ENCODE assay signal across 19 cellular contexts in the genomic region with DNA sequence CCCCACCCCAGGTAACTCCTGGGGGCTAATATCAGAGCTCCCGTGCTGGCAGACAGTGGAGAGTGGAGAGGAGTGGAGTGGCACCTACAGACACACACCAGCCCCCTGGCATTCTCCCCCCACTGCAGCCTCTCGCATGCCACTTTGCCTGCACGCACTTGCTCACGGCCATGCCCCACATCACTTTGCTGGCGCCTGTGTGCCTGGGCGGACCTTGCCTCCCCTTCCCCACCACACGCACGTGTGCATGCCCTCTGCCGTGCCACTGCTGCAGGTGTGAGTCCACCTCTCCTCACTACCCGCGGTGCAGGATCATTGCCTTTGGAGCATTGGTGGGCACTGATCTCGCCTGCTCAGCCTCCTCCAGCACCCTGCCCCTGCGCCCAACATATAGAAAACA.
DNase-seq lines count a peak whose midpoint lies in the region; ATAC-seq and TF ChIP-seq lines count a peak whose summit lies in the region.
"Had no signal": no experiment of that assay in that cellular context is flagged by ENCODE, and none has a peak within 500 bp of the region (broad histone marks: within the 10 kb centered on the region; RNA-seq: fewer than 3 reads in every experiment).

No MANE protein-coding gene starts in this region.

- WGBS in neuronal stem cell (ENCODE audit: extremely low coverage in 2 of 2, insufficient read length in 2 of 2, insufficient replicate concordance in 1 of 2), 2 donors, result no CpG with 5 or more reads among the region's 13 CpGs
- WGBS in aorta, 2 donors, result 92 to 93% methylated on average over 13 of the region's 13 CpGs

- peak overlapping the region; percentile 13 for H2AK5ac ChIP-seq in neuronal stem cell (ENCODE audit: low read depth, low read length)

- no peak for TF ChIP-seq CTCF in right atrium auricular region (IDR thresholded peaks at IDR 0.05)

- H3K18ac ChIP-seq in neuronal stem cell (ENCODE audit: low read length), result peak overlapping the region; percentile 83

- H3K4ac ChIP-seq in neuronal stem cell (ENCODE audit: low read length), result no peak overlapping the region

- H3K36me3 Mint-ChIP-seq in stimulated activated effector memory CD8-positive, alpha-beta T cell treated with anti-CD3 and anti-CD28 coated beads, Interleukin-12 subunit alpha, Interleukin-12 subunit beta, amount 100 ng/mL, for 72 hours, result no peaks in the 10 kb centered on the region
- H3K36me3 Mint-ChIP-seq: CD4-positive, CD25-positive, alpha-beta regulatory T cell; CD8-positive, alpha-beta T cell had no signal

- DNase-seq in cardiac septum (ENCODE audit: low spot score) (peak; percentile 64), right atrium auricular region (ENCODE audit: low spot score) (no peak), neuronal stem cell (ENCODE audit: low spot score) (no peak), aorta (no peak), NCI-H187 treated with DMSO at 0.1 percent for 48 hours (lab: John Stamatoyannopoulos, UW) (no peak), glomerular visceral epithelial cell (ENCODE audit: extremely low spot score) (no peak)
- DNase-seq in stimulated activated effector memory CD8-positive, alpha-beta T cell treated with anti-CD3 and anti-CD28 coated beads, Interleukin-12 subunit alpha, Interleukin-12 subunit beta, amount 100 ng/mL, for 72 hours (ENCODE audit: low spot score in 2 of 2), result no peak
- DNase-seq: Caco-2; CD4-positive, CD25-positive, alpha-beta regulatory T cell; CD8-positive, alpha-beta T cell; DMS153; DND-41; H9 had no signal

- no peak overlapping the region for H2AFZ ChIP-seq in neuronal stem cell (ENCODE audit: low read length)

- peak overlapping the region; percentile 74 for H3K9ac ChIP-seq in neuronal stem cell (ENCODE audit: low read depth, low read length, poor library complexity)
- H3K9ac ChIP-seq: BLaER1 had no signal

- no peaks in the 10 kb centered on the region for H3K4me1 Mint-ChIP-seq in stimulated activated effector memory CD8-positive, alpha-beta T cell treated with anti-CD3 and anti-CD28 coated beads, Interleukin-12 subunit alpha, Interleukin-12 subunit beta, amount 100 ng/mL, for 72 hours
- H3K4me1 Mint-ChIP-seq: B cell; CD4-positive, CD25-positive, alpha-beta regulatory T cell had no signal

- no peak overlapping the region for H3K4me3 Mint-ChIP-seq in stimulated activated effector memory CD8-positive, alpha-beta T cell treated with anti-CD3 and anti-CD28 coated beads, Interleukin-12 subunit alpha, Interleukin-12 subunit beta, amount 100 ng/mL, for 72 hours
- H3K4me3 Mint-ChIP-seq: B cell; CD8-positive, alpha-beta T cell; H9 had no signal

- intact Hi-C loops in cardiac septum (cut with DNase I), result no loop called here
- intact Hi-C loops in aorta (cut with DNase I), result no loop called here

- H3K14ac ChIP-seq in neuronal stem cell (ENCODE audit: low read length), result peak overlapping the region; percentile 91

- H3K4me1 ChIP-seq in right atrium auricular region (no peaks in the 10 kb centered on the region), neuronal stem cell (ENCODE audit: control insufficient read depth in 2 of 2, insufficient read depth in 1 of 2, low read depth in 1 of 2, low read length in 2 of 2) (no peaks in the 10 kb centered on the region), aorta (ENCODE audit: control insufficient read depth in 1 of 2, insufficient read depth in 2 of 2, low read length in 2 of 2) (no peaks in the 10 kb centered on the region)
- H3K4me1 ChIP-seq: BLaER1 had no signal

- H3K9me3 ChIP-seq in right atrium auricular region, result no peaks in the 10 kb centered on the region
- H3K9me3 ChIP-seq in neuronal stem cell (replicated peaks in 1 of 2; ENCODE audit: control insufficient read depth in 2 of 2, insufficient read depth in 1 of 2, low read depth in 1 of 2, low read length in 2 of 2), result peaks cover 0 to 2% of the 10 kb centered on the region in 2 donors
- no peaks in the 10 kb centered on the region for H3K9me3 ChIP-seq in aorta (ENCODE audit: control insufficient read depth, low read length)
- H3K9me3 ChIP-seq: BLaER1, Caco-2 had no signal

- ATAC-seq in stimulated activated effector memory CD8-positive, alpha-beta T cell treated with anti-CD3 and anti-CD28 coated beads, Interleukin-12 subunit alpha, Interleukin-12 subunit beta, amount 100 ng/mL, for 72 hours, result peak; percentile 16
- ATAC-seq in aorta (ENCODE audit: low FRiP score) (peak; percentile 29), GM18520 (IDR thresholded peaks at IDR 0.05; ENCODE audit: unreplicated experiment) (no peak)
- ATAC-seq: CD8-positive, alpha-beta T cell; HCT116 had no signal

- H4K8ac ChIP-seq in neuronal stem cell (ENCODE audit: low read depth, low read length), result no peak overlapping the region

- H2BK15ac ChIP-seq in neuronal stem cell (ENCODE audit: low read length), result no peak overlapping the region

- H3K9me3 Mint-ChIP-seq in stimulated activated effector memory CD8-positive, alpha-beta T cell treated with anti-CD3 and anti-CD28 coated beads, Interleukin-12 subunit alpha, Interleukin-12 subunit beta, amount 100 ng/mL, for 72 hours, result peaks cover 2% of the 10 kb centered on the region
- H3K9me3 Mint-ChIP-seq: H9 had no signal

- H4K91ac ChIP-seq in neuronal stem cell (ENCODE audit: low read depth, low read length, poor library complexity), result no peak overlapping the region

- no peak overlapping the region for H3K27ac ChIP-seq in right atrium auricular region
- no peak overlapping the region for H3K27ac ChIP-seq in neuronal stem cell (replicated peaks; ENCODE audit: low read length)
- H3K27ac ChIP-seq in aorta (ENCODE audit: low read depth in 1 of 2, low read length in 2 of 2), result no peak overlapping the region
- H3K27ac ChIP-seq: 22Rv1, BLaER1, C4-2B had no signal

- peak overlapping the region; percentile 74 for H2BK120ac ChIP-seq in neuronal stem cell (ENCODE audit: low read depth, low read length)

- H3K27me3 ChIP-seq in right atrium auricular region (no peaks in the 10 kb centered on the region), neuronal stem cell (ENCODE audit: control insufficient read depth in 3 of 3, insufficient read depth in 3 of 3, low read depth in 1 of 3, low read length in 3 of 3) (no peaks in the 10 kb centered on the region), aorta (ENCODE audit: control insufficient read depth in 1 of 2, insufficient read depth in 2 of 2, low read length in 1 of 2) (no peaks in the 10 kb centered on the region)
- H3K27me3 ChIP-seq: BLaER1 had no signal

- H2BK5ac ChIP-seq in neuronal stem cell (ENCODE audit: low read length), result no peak overlapping the region

- no peak overlapping the region for H3K27ac Mint-ChIP-seq in stimulated activated effector memory CD8-positive, alpha-beta T cell treated with anti-CD3 and anti-CD28 coated beads, Interleukin-12 subunit alpha, Interleukin-12 subunit beta, amount 100 ng/mL, for 72 hours
- H3K27ac Mint-ChIP-seq: B cell; CD8-positive, alpha-beta T cell; H9 had no signal

- H3K4me2 ChIP-seq in neuronal stem cell (ENCODE audit: insufficient read depth, low read length, poor library complexity, severe bottlenecking), result no peak overlapping the region
- H3K4me2 ChIP-seq: BLaER1 had no signal

- no peaks in the 10 kb centered on the region for H3K36me3 ChIP-seq in right atrium auricular region
- no peaks in the 10 kb centered on the region for H3K36me3 ChIP-seq in neuronal stem cell (replicated peaks in 1 of 2; ENCODE audit: control insufficient read depth in 2 of 2, insufficient read depth in 2 of 2, low read length in 2 of 2)
- H3K36me3 ChIP-seq in aorta (ENCODE audit: control insufficient read depth in 1 of 2, insufficient read depth in 2 of 2, low read length in 1 of 2), result no peaks in the 10 kb centered on the region
- H3K36me3 ChIP-seq: BLaER1 had no signal

- no peaks in the 10 kb centered on the region for H3K79me1 ChIP-seq in neuronal stem cell (ENCODE audit: low read depth, low read length)

- H3K23ac ChIP-seq in neuronal stem cell (ENCODE audit: low read depth, low read length, poor library complexity), result peak overlapping the region; percentile 94

- H3K4me3 ChIP-seq in right atrium auricular region (no peak overlapping the region), neuronal stem cell (ENCODE audit: low read length in 2 of 2) (no peak overlapping the region), aorta (ENCODE audit: low read length in 2 of 2) (no peak overlapping the region)
- H3K4me3 ChIP-seq: BLaER1 had no signal

- H2BK12ac ChIP-seq in neuronal stem cell (ENCODE audit: low read length), result peak overlapping the region; percentile 60
